ENCODE assay signal across 1 cellular context in the genomic region with DNA sequence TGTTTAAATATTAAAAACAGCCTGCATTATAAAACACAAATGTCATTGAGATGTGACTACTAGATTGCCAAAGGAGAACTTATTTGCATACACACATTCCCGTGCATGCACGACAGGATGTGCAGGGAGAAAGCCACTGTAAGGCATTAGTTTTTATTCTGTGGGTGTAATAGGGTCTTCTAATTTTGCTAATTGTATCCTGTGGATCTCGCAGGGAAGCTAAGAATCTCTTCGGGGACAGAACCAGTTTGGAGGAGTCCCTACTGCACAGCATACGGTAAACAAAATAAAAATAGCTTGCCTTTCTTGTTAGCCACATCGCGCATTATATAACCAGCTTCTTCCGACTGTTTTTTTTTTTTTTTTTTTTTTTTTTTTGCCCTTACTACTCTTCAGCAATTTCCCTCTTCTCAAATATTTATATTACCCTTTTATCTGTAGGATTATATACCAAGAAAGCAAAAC.
TF ChIP-seq lines count a peak whose summit lies in the region.

No MANE protein-coding gene starts in this region.

TF ChIP-seq in K562, 482 proteins besides CTCF, POLR2A, EP300 and RAD21 (continued from another document):
- TF ChIP-seq, protein P1, sequence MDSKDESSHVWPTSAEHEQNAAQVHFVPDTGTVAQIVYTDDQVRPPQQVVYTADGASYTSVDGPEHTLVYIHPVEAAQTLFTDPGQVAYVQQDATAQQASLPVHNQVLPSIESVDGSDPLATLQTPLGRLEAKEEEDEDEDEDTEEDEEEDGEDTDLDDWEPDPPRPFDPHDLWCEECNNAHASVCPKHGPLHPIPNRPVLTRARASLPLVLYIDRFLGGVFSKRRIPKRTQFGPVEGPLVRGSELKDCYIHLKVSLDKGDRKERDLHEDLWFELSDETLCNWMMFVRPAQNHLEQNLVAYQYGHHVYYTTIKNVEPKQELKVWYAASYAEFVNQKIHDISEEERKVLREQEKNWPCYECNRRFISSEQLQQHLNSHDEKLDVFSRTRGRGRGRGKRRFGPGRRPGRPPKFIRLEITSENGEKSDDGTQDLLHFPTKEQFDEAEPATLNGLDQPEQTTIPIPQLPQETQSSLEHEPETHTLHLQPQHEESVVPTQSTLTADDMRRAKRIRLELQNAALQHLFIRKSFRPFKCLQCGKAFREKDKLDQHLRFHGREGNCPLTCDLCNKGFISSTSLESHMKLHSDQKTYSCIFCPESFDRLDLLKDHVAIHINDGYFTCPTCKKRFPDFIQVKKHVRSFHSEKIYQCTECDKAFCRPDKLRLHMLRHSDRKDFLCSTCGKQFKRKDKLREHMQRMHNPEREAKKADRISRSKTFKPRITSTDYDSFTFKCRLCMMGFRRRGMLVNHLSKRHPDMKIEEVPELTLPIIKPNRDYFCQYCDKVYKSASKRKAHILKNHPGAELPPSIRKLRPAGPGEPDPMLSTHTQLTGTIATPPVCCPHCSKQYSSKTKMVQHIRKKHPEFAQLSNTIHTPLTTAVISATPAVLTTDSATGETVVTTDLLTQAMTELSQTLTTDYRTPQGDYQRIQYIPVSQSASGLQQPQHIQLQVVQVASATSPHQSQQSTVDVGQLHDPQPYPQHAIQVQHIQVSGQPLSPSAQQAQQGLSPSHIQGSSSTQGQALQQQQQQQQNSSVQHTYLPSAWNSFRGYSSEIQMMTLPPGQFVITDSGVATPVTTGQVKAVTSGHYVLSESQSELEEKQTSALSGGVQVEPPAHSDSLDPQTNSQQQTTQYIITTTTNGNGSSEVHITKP (IDR thresholded peaks at IDR 0.05; ENCODE audit: partially characterized antibody), result no peak
- TF ChIP-seq, protein P2, sequence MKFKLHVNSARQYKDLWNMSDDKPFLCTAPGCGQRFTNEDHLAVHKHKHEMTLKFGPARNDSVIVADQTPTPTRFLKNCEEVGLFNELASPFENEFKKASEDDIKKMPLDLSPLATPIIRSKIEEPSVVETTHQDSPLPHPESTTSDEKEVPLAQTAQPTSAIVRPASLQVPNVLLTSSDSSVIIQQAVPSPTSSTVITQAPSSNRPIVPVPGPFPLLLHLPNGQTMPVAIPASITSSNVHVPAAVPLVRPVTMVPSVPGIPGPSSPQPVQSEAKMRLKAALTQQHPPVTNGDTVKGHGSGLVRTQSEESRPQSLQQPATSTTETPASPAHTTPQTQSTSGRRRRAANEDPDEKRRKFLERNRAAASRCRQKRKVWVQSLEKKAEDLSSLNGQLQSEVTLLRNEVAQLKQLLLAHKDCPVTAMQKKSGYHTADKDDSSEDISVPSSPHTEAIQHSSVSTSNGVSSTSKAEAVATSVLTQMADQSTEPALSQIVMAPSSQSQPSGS (CRISPR knock-in tag; IDR thresholded peaks at IDR 0.05), result no peak
- no peak for TF ChIP-seq ZNF274 (IDR thresholded peaks at IDR 0.05; ENCODE audit: borderline replicate concordance, low read depth, low read length)
- TF ChIP-seq, protein P3, sequence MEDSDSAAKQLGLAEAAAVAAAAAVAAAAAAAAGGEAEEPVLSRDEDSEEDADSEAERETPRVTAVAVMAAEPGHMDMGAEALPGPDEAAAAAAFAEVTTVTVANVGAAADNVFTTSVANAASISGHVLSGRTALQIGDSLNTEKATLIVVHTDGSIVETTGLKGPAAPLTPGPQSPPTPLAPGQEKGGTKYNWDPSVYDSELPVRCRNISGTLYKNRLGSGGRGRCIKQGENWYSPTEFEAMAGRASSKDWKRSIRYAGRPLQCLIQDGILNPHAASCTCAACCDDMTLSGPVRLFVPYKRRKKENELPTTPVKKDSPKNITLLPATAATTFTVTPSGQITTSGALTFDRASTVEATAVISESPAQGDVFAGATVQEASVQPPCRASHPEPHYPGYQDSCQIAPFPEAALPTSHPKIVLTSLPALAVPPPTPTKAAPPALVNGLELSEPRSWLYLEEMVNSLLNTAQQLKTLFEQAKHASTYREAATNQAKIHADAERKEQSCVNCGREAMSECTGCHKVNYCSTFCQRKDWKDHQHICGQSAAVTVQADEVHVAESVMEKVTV (CRISPR knock-in tag; IDR thresholded peaks at IDR 0.05), result 0 out of 2 replicates have a peak, but pooled peaks have one; percentile 29
- TF ChIP-seq CSDE1 (IDR thresholded peaks at IDR 0.05), result no peak
- no peak for TF ChIP-seq SREBF1 (IDR thresholded peaks at IDR 0.05; ENCODE audit: borderline replicate concordance, low read depth, low read length)
- TF ChIP-seq NEUROD1 (IDR thresholded peaks at IDR 0.05; ENCODE audit: borderline replicate concordance, low read depth, low read length, partially characterized antibody), result no peak
- TF ChIP-seq, protein P4, sequence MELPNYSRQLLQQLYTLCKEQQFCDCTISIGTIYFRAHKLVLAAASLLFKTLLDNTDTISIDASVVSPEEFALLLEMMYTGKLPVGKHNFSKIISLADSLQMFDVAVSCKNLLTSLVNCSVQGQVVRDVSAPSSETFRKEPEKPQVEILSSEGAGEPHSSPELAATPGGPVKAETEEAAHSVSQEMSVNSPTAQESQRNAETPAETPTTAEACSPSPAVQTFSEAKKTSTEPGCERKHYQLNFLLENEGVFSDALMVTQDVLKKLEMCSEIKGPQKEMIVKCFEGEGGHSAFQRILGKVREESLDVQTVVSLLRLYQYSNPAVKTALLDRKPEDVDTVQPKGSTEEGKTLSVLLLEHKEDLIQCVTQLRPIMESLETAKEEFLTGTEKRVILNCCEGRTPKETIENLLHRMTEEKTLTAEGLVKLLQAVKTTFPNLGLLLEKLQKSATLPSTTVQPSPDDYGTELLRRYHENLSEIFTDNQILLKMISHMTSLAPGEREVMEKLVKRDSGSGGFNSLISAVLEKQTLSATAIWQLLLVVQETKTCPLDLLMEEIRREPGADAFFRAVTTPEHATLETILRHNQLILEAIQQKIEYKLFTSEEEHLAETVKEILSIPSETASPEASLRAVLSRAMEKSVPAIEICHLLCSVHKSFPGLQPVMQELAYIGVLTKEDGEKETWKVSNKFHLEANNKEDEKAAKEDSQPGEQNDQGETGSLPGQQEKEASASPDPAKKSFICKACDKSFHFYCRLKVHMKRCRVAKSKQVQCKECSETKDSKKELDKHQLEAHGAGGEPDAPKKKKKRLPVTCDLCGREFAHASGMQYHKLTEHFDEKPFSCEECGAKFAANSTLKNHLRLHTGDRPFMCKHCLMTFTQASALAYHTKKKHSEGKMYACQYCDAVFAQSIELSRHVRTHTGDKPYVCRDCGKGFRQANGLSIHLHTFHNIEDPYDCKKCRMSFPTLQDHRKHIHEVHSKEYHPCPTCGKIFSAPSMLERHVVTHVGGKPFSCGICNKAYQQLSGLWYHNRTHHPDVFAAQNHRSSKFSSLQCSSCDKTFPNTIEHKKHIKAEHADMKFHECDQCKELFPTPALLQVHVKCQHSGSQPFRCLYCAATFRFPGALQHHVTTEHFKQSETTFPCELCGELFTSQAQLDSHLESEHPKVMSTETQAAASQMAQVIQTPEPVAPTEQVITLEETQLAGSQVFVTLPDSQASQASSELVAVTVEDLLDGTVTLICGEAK (IDR thresholded peaks at IDR 0.05), result no peak
- TF ChIP-seq, protein P4 (CRISPR knock-in tag; IDR thresholded peaks at IDR 0.05), result no peak
- TF ChIP-seq FOXM1 (IDR thresholded peaks at IDR 0.05; ENCODE audit: low read depth), result no peak
- no peak for TF ChIP-seq FOXM1 (CRISPR knock-in tag; IDR thresholded peaks at IDR 0.05; ENCODE audit: low read depth)
- TF ChIP-seq SAFB2 (IDR thresholded peaks at IDR 0.05; ENCODE audit: borderline replicate concordance, low read depth, low read length, severe bottlenecking), result no peak
- TF ChIP-seq ESRRB (CRISPR knock-in tag; IDR thresholded peaks at IDR 0.05; ENCODE audit: borderline replicate concordance), result no peak
- 0 out of 2 replicates have a peak, but pooled peaks have one; percentile 36 for TF ChIP-seq ZNF384 (IDR thresholded peaks at IDR 0.05; ENCODE audit: low read depth, low read length)
- TF ChIP-seq PML (IDR thresholded peaks at IDR 0.05; ENCODE audit: low read length), result 0 out of 2 replicates have a peak, but pooled peaks have one; percentile 17
- peak; percentile 74 for TF ChIP-seq EZH2 (IDR thresholded peaks at IDR 0.05; ENCODE audit: borderline replicate concordance, low read depth, low read length)
- no peak for TF ChIP-seq SMARCE1 (IDR thresholded peaks at IDR 0.05)
- TF ChIP-seq, protein P5, sequence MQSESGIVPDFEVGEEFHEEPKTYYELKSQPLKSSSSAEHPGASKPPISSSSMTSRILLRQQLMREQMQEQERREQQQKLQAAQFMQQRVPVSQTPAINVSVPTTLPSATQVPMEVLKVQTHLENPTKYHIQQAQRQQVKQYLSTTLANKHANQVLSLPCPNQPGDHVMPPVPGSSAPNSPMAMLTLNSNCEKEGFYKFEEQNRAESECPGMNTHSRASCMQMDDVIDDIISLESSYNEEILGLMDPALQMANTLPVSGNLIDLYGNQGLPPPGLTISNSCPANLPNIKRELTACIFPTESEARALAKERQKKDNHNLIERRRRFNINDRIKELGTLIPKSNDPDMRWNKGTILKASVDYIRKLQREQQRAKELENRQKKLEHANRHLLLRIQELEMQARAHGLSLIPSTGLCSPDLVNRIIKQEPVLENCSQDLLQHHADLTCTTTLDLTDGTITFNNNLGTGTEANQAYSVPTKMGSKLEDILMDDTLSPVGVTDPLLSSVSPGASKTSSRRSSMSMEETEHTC (IDR thresholded peaks at IDR 0.05), result no peak
- TF ChIP-seq, protein P6, sequence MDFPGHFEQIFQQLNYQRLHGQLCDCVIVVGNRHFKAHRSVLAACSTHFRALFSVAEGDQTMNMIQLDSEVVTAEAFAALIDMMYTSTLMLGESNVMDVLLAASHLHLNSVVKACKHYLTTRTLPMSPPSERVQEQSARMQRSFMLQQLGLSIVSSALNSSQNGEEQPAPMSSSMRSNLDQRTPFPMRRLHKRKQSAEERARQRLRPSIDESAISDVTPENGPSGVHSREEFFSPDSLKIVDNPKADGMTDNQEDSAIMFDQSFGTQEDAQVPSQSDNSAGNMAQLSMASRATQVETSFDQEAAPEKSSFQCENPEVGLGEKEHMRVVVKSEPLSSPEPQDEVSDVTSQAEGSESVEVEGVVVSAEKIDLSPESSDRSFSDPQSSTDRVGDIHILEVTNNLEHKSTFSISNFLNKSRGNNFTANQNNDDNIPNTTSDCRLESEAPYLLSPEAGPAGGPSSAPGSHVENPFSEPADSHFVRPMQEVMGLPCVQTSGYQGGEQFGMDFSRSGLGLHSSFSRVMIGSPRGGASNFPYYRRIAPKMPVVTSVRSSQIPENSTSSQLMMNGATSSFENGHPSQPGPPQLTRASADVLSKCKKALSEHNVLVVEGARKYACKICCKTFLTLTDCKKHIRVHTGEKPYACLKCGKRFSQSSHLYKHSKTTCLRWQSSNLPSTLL (IDR thresholded peaks at IDR 0.05), result no peak
- no peak for TF ChIP-seq TAF15 (IDR thresholded peaks at IDR 0.05; ENCODE audit: low read depth, low read length)
- TF ChIP-seq HNRNPUL1 (IDR thresholded peaks at IDR 0.05; ENCODE audit: low read length), result no peak
- TF ChIP-seq, protein P7, sequence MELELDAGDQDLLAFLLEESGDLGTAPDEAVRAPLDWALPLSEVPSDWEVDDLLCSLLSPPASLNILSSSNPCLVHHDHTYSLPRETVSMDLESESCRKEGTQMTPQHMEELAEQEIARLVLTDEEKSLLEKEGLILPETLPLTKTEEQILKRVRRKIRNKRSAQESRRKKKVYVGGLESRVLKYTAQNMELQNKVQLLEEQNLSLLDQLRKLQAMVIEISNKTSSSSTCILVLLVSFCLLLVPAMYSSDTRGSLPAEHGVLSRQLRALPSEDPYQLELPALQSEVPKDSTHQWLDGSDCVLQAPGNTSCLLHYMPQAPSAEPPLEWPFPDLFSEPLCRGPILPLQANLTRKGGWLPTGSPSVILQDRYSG (tag; conservative IDR thresholded peaks at IDR 0.05; ENCODE audit: low read depth), result no peak
- TF ChIP-seq FUS (optimal IDR thresholded peaks at IDR 0.05; ENCODE audit: low read depth, low read length), result no peak
- TF ChIP-seq, protein P8, sequence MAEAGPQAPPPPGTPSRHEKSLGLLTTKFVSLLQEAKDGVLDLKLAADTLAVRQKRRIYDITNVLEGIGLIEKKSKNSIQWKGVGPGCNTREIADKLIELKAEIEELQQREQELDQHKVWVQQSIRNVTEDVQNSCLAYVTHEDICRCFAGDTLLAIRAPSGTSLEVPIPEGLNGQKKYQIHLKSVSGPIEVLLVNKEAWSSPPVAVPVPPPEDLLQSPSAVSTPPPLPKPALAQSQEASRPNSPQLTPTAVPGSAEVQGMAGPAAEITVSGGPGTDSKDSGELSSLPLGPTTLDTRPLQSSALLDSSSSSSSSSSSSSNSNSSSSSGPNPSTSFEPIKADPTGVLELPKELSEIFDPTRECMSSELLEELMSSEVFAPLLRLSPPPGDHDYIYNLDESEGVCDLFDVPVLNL (CRISPR knock-in tag; IDR thresholded peaks at IDR 0.05; ENCODE audit: low read depth), result no peak
- no peak for TF ChIP-seq TCF7L2 (IDR thresholded peaks at IDR 0.05; ENCODE audit: low read depth, low read length)
- no peak for TF ChIP-seq SMARCC2 (IDR thresholded peaks at IDR 0.05; ENCODE audit: low read depth)
- no peak for TF ChIP-seq ZKSCAN8 (CRISPR knock-in tag; IDR thresholded peaks at IDR 0.05)
